In the genomic region with DNA sequence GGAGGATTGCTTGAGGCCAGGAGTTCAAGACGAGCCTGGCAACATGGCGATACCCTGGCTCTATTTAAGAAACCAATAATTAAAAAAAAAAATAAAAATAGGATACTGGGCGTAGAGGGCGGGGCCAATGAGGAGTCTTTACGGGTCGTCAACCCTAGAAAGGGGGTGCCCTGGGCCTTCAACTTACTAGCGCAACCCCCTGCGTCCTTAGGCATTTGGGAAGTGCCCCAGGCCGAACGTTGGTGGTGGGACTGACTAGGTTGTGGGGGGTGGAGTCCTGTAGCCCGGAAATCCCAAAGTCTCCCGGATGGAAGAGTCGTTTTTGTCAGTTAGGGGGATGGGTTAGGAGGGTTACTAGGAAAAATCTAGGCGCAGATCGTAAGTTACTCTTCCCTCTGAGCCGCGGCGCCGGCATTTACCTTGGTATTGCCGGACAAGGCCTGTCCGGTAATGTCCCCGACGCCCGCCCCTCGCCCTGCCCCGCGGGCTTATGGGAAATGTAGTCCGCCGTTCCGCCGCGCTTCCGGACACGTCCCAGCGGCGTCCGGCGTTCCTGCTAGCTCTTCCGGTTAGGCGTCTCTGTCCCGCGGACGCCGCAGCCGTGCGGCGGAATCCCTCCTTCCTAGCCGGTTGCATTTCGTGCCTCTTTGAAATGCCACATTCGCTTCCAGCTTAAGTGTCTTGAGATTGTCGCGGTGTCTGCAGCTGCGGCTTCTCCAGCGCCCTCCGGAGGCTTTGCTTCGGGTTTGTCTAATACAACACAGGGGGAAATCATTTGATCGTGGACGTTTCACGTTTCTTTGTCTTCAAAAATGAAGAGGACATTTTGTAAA, we compare ENCODE assay signal across 8 cellular contexts. TPM values are rescaled to one million over a fixed set of nuclear protein-coding genes. Genes with fewer than 3 reads are reported as not detected.
A peak's percentile ranks its signal among the peaks of the same experiment; 100 is the strongest.
DNase-seq lines count a peak whose midpoint lies in the region; ATAC-seq and TF ChIP-seq lines count a peak whose summit lies in the region.

No MANE protein-coding gene starts in this region.

- CTCF ChIA-PET in Panc1 (lab: Charles Lee), result interaction anchor here (0.7 kb wide), 1 partner anchor 64 kb away, joined by 7 read pairs; no protein-coding TSS in a partner anchor

- peak overlapping the region; percentile 97 for H3K27ac Mint-ChIP-seq in activated T-cell treated with anti-CD3 and anti-CD28 coated beads, Interleukin-2, amount 50 U/mL, for 72 hours
- peak overlapping the region; percentile 94 to 100 (median 98) for H3K27ac Mint-ChIP-seq in naive B cell
- H3K27ac Mint-ChIP-seq in stimulated activated memory B cell treated with anti-CD40 and anti-IgM and Interleukin-4, amounts not matched to agents 10 μg/mL and 1 μg/mL and 100 μg/mL, for 72 hours, result peak overlapping the region; percentile 99

- intact Hi-C loops in Panc1 (cut with micrococcal nuclease; ENCODE audit: unreplicated experiment), result no loop called here
- intact Hi-C loops in esophagus squamous epithelium (cut with DNase I), result no loop called here

- DNase-seq in KG1 (lab: John Stamatoyannopoulos, UW) (peak; percentile 79), Panc1 (ENCODE audit: low read depth, low spot score) (peak; percentile 67), esophagus squamous epithelium (lab: John Stamatoyannopoulos, UW) (peak; percentile 59), naive B cell (peak; percentile 89)
- peak; percentile 90 to 93 for DNase-seq in activated T-cell treated with anti-CD3 and anti-CD28 coated beads, Interleukin-2, amount 50 U/mL, for 72 hours

- POLR2A ChIA-PET in Panc1 (lab: Charles Lee), result interaction anchor here (0.6 kb wide), 2 partner anchors 8 to 1315 kb away, joined by 4 to 6 read pairs; no protein-coding TSS in a partner anchor

- no peaks in the 10 kb centered on the region for H3K9me2 ChIP-seq in DOHH2 (replicated peaks; ENCODE audit: control insufficient read depth, low read length)

- H3K27me3 ChIP-seq in DOHH2 (ENCODE audit: control insufficient read depth, low read length), result no peaks in the 10 kb centered on the region
- no peaks in the 10 kb centered on the region for H3K27me3 ChIP-seq in Panc1 (ENCODE audit: control insufficient read depth, insufficient read depth, low read length)
- no peaks in the 10 kb centered on the region for H3K27me3 ChIP-seq in esophagus squamous epithelium

- H3K79me2 ChIP-seq in DOHH2 (ENCODE audit: control insufficient read depth, low read length), result peaks cover 48% of the 10 kb centered on the region

- H3K4me1 Mint-ChIP-seq in activated T-cell treated with anti-CD3 and anti-CD28 coated beads, Interleukin-2, amount 50 U/mL, for 72 hours (ENCODE audit: low read depth), result peaks cover 49% of the 10 kb centered on the region
- peaks cover 21 to 48% (median 41%) of the 10 kb centered on the region in 3 donors for H3K4me1 Mint-ChIP-seq in naive B cell
- H3K4me1 Mint-ChIP-seq in stimulated activated memory B cell treated with anti-CD40 and anti-IgM and Interleukin-4, amounts not matched to agents 10 μg/mL and 1 μg/mL and 100 μg/mL, for 72 hours, result peaks cover 36% of the 10 kb centered on the region

- no peaks in the 10 kb centered on the region for H3K27me3 Mint-ChIP-seq in activated T-cell treated with anti-CD3 and anti-CD28 coated beads, Interleukin-2, amount 50 U/mL, for 72 hours (ENCODE audit: low read depth)
- no peaks in the 10 kb centered on the region for H3K27me3 Mint-ChIP-seq in naive B cell
- H3K27me3 Mint-ChIP-seq in stimulated activated memory B cell treated with anti-CD40 and anti-IgM and Interleukin-4, amounts not matched to agents 10 μg/mL and 1 μg/mL and 100 μg/mL, for 72 hours, result no peaks in the 10 kb centered on the region

- TF ChIP-seq CTCF in DOHH2 (IDR thresholded peaks at IDR 0.05; ENCODE audit: low read depth, low read length, poor library complexity, severe bottlenecking) (peak; percentile 60), Panc1 (IDR thresholded peaks at IDR 0.05) (no peak; the same call in 1 of the 2 replicates), esophagus squamous epithelium (IDR thresholded peaks at IDR 0.05) (peak in 4 of 6 experiments; percentile 44 to 53 (median 46))

- TF ChIP-seq POLR2A in esophagus squamous epithelium (IDR thresholded peaks at IDR 0.05), result peak in 3 of 4 donors; percentile 68 to 92 (median 84)

- no peaks in the 10 kb centered on the region for H4K20me1 ChIP-seq in DOHH2 (ENCODE audit: control insufficient read depth, insufficient read depth, low read depth, low read length)

- ATAC-seq in GM21737 (IDR thresholded peaks at IDR 0.05; ENCODE audit: unreplicated experiment) (peak; percentile 65), Panc1 (peak; percentile 85), naive B cell (ENCODE audit: low read depth in 2 of 2) (peak; percentile 64 to 65)
- ATAC-seq in activated T-cell treated with anti-CD3 and anti-CD28 coated beads, Interleukin-2, amount 50 U/mL, for 72 hours (replicated peaks in 1 of 2), result peak; percentile 77 to 82
- ATAC-seq in stimulated activated memory B cell treated with anti-CD40 and anti-IgM and Interleukin-4, amounts not matched to agents 10 μg/mL and 1 μg/mL and 100 μg/mL, for 72 hours, result peak; percentile 85

- H3K4me1 ChIP-seq in DOHH2 (ENCODE audit: control insufficient read depth, low read length) (peaks cover 38% of the 10 kb centered on the region), Panc1 (ENCODE audit: control insufficient read depth, insufficient read depth, low read length) (peaks cover 7% of the 10 kb centered on the region; the same call in 1 of the 2 replicates), esophagus squamous epithelium (peaks cover 0 to 55% (median 16%) of the 10 kb centered on the region in 3 donors)

- no peaks in the 10 kb centered on the region for H3K9me3 Mint-ChIP-seq in activated T-cell treated with anti-CD3 and anti-CD28 coated beads, Interleukin-2, amount 50 U/mL, for 72 hours
- no peaks in the 10 kb centered on the region for H3K9me3 Mint-ChIP-seq in naive B cell
- H3K9me3 Mint-ChIP-seq in stimulated activated memory B cell treated with anti-CD40 and anti-IgM and Interleukin-4, amounts not matched to agents 10 μg/mL and 1 μg/mL and 100 μg/mL, for 72 hours, result no peaks in the 10 kb centered on the region

- H3K27ac ChIP-seq in DOHH2 (ENCODE audit: low read depth, low read length) (peak overlapping the region; percentile 87), Panc1 (ENCODE audit: low read length) (peak overlapping the region; percentile 94), esophagus squamous epithelium (peak overlapping the region; percentile 94 to 99 (median 97))

- H3K4me3 Mint-ChIP-seq in activated T-cell treated with anti-CD3 and anti-CD28 coated beads, Interleukin-2, amount 50 U/mL, for 72 hours, result peak overlapping the region; percentile 92 to 97
- peak overlapping the region; percentile 88 to 99 (median 98) for H3K4me3 Mint-ChIP-seq in naive B cell
- peak overlapping the region; percentile 96 for H3K4me3 Mint-ChIP-seq in stimulated activated memory B cell treated with anti-CD40 and anti-IgM and Interleukin-4, amounts not matched to agents 10 μg/mL and 1 μg/mL and 100 μg/mL, for 72 hours

- H3K4me3 ChIP-seq in DOHH2 (ENCODE audit: low read length), result peak overlapping the region; percentile 93
- peak overlapping the region; percentile 65 to 76 for H3K4me3 ChIP-seq in Panc1 (ENCODE audit: low read depth in 2 of 2, low read length in 2 of 2)
- H3K4me3 ChIP-seq in esophagus squamous epithelium, result peak overlapping the region; percentile 70 to 92 (median 82)

- WGBS in esophagus squamous epithelium, 2 donors, result 1 to 3% methylated on average over 21 to 36 of the region's 59 CpGs

- H3K36me3 Mint-ChIP-seq in activated T-cell treated with anti-CD3 and anti-CD28 coated beads, Interleukin-2, amount 50 U/mL, for 72 hours (ENCODE audit: insufficient read depth in 2 of 2), result peaks cover 2 to 7% of the 10 kb centered on the region in 2 donors
- H3K36me3 Mint-ChIP-seq in naive B cell, result no peaks in the 10 kb centered on the region
- H3K36me3 Mint-ChIP-seq in stimulated activated memory B cell treated with anti-CD40 and anti-IgM and Interleukin-4, amounts not matched to agents 10 μg/mL and 1 μg/mL and 100 μg/mL, for 72 hours, result peaks cover 12% of the 10 kb centered on the region

- BruUV-seq in Panc1 (replicated peaks; lab: Mats Ljungman, UMichigan), result TSS peak; percentile 64

- in situ Hi-C loops in Panc1 (cut with HindIII; ENCODE audit: low pct_unique_long_range_greater_than_20kb, low sequenced_read_pairs), result no loop called here

- H3K9me3 ChIP-seq in DOHH2 (ENCODE audit: control insufficient read depth, insufficient read depth, low read length), result no peaks in the 10 kb centered on the region
- H3K9me3 ChIP-seq in Panc1 (ENCODE audit: control insufficient read depth, insufficient read depth, low read depth, low read length), result no peaks in the 10 kb centered on the region
- H3K9me3 ChIP-seq in esophagus squamous epithelium, result no peaks in the 10 kb centered on the region

- peaks cover 15% of the 10 kb centered on the region for H3F3A ChIP-seq in DOHH2 (ENCODE audit: control insufficient read depth, insufficient read depth)

- H3K36me3 ChIP-seq in DOHH2 (ENCODE audit: control insufficient read depth, low read length) (peaks cover 13% of the 10 kb centered on the region), Panc1 (ENCODE audit: control insufficient read depth, insufficient read depth, low read length) (peaks cover 3% of the 10 kb centered on the region; the same call in 1 of the 2 replicates), esophagus squamous epithelium (no peaks in the 10 kb centered on the region)

- H3K4me2 ChIP-seq in DOHH2 (ENCODE audit: low read length), result peak overlapping the region; percentile 98

RNA-seq across cellular contexts. Expression of a gene that starts 1.3 kb away (rescaled TPM):
- total RNA-seq in Panc1 (2021; ENCODE audit: unreplicated experiment) (18.4 TPM), esophagus squamous epithelium (10 to 100 TPM; 10.4 to 27.0 (median 12.6) TPM)
- 14.1 TPM for polyA plus RNA-seq in Panc1 (2012; ENCODE audit: insufficient read length)
- total RNA-seq in activated T-cell treated with anti-CD3 and anti-CD28 coated beads, Interleukin-2, amount 50 U/mL, for 72 hours, result 10 to 100 TPM; 21.7 to 23.2 TPM
- polyA plus RNA-seq in naive B cell (ENCODE audit: low read depth in 6 of 6), result 10 to 100 TPM in 5 of 6 donors, 1 to 10 TPM in 1; 8.1 to 16.1 (median 12.0) TPM

Comparison
In these comparisons a context has a peak if more than half of its experiments do, and no peak if none do; other contexts are left out.
1. Peak in every context shown above with its lines: DNase-seq, ATAC-seq, H3K4me3 ChIP-seq and H3K27ac ChIP-seq.